Comparison of ENCODE assay signal across 21 cellular contexts in genomic region chr9:8287501-8287900, GRCh38.
"Had no signal": no experiment of that assay in that cellular context is flagged by ENCODE, and none has a peak within 500 bp of the region (broad histone marks: within the 10 kb centered on the region; RNA-seq: fewer than 3 reads in every experiment).

No MANE protein-coding gene starts in this region.

- H3K4me3 Mint-ChIP-seq: activated CD8-positive, alpha-beta T cell treated with anti-CD3 and anti-CD28 coated beads for 36 hours; activated naive CD8-positive, alpha-beta T cell treated with anti-CD3 and anti-CD28 coated beads, Interleukin-2, amount 10 ng/mL, durations not matched to agents 7 days and 5 days; T-helper 1 cell treated with Interleukin-12 subunit alpha and Interleukin-12 subunit beta and Interleukin-4 antibody, amounts not matched to agents 30 μg/mL and 1 μg/mL, for 36 hours had no signal

- ATAC-seq: activated CD4-positive, CD25-positive, alpha-beta regulatory T cell treated with anti-CD3 and anti-CD28 coated beads, Interleukin-2, amount 50 U/mL, for 24 hours; activated CD8-positive, alpha-beta T cell treated with anti-CD3 and anti-CD28 coated beads for 36 hours; K562 had no signal

- H3K9me3 Mint-ChIP-seq: activated CD8-positive, alpha-beta T cell treated with anti-CD3 and anti-CD28 coated beads for 36 hours; T-helper 1 cell treated with Interleukin-12 subunit alpha and Interleukin-12 subunit beta and Interleukin-4 antibody, amounts not matched to agents 30 μg/mL and 1 μg/mL, for 36 hours had no signal

- H3K4me3 ChIP-seq: K562 had no signal

- DNase-seq: activated CD4-positive, alpha-beta T cell treated with anti-CD3 and anti-CD28 coated beads for 4 hours; activated CD8-positive, alpha-beta memory T cell treated with anti-CD3 and anti-CD28 coated beads, Interleukin-2, amount 50 U/mL, for 4 hours; activated CD8-positive, alpha-beta T cell treated with anti-CD3 and anti-CD28 coated beads for 36 hours; activated naive CD4-positive, alpha-beta T cell treated with anti-CD3 and anti-CD28 coated beads, Interleukin-2, amount 50 U/mL, for 16 hours; activated naive CD8-positive, alpha-beta T cell treated with anti-CD3 and anti-CD28 coated beads, Interleukin-2, amount 10 ng/mL, durations not matched to agents 7 days and 5 days; aorta; central memory CD4-positive, alpha-beta T cell; Karpas-422; MM.1S; NCI-H1105; NCI-H1436 treated with DMSO at 0.1 percent for 48 hours; NCI-H1930; NCI-H2107; NCI-H345; NCI-H510A; NCI-H526 treated with DMSO at 0.1 percent for 48 hours; NK-92 treated with Interleukin-12 subunit alpha and Interleukin-12 subunit beta, amount 100 ng/mL, for 24 hours; SHP77 had no signal

- H3K36me3 Mint-ChIP-seq: activated naive CD8-positive, alpha-beta T cell treated with anti-CD3 and anti-CD28 coated beads, Interleukin-2, amount 10 ng/mL, durations not matched to agents 7 days and 5 days had no signal

- H3K27me3 Mint-ChIP-seq: activated CD8-positive, alpha-beta T cell treated with anti-CD3 and anti-CD28 coated beads for 36 hours; activated naive CD8-positive, alpha-beta T cell treated with anti-CD3 and anti-CD28 coated beads, Interleukin-2, amount 10 ng/mL, durations not matched to agents 7 days and 5 days had no signal
